ENCODE assay signal across 26 cellular contexts in the genomic region with DNA sequence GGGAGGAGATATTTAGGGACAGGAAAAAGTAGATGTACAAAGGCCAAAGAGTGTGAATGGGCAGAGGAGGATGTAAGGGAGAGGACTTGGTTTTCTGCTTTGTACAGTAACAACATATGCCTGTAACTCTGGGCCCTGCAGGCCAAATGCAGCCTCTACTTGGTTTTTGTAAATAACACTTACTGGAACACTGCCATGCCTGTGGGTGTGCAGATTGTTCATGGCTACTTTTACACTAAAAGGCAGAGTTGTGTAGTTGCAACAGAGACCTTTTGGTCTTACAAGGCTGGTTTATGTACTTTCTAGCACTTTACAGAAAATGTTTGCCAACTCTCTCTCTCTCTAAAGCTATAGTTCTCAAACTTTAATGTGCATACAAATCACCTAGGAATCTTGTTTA.
DNase-seq lines count a peak whose midpoint lies in the region; ATAC-seq and TF ChIP-seq lines count a peak whose summit lies in the region.
"Had no signal": no experiment of that assay in that cellular context is flagged by ENCODE, and none has a peak within 500 bp of the region (broad histone marks: within the 10 kb centered on the region; RNA-seq: fewer than 3 reads in every experiment).

No MANE protein-coding gene starts in this region.

- no peak for ATAC-seq in activated CD8-positive, alpha-beta memory T cell treated with anti-CD3 and anti-CD28 coated beads, Interleukin-2, amount 10 ng/mL, durations not matched to agents 7 days and 5 days
- ATAC-seq: GM12878, K562 had no signal

- in situ Hi-C loops in GM13976 (cut with MboI; ENCODE audit: low sequenced_read_pairs, unreplicated experiment), result no loop called here

- DNase-seq in EH (ENCODE audit: low read depth) (peak; percentile 38), H4 (ENCODE audit: low spot score) (peak; percentile 28), RPMI7951 (ENCODE audit: low read depth) (peak; percentile 48), foreskin fibroblast (peak; percentile 53 to 72), cerebellar cortex (ENCODE audit: low spot score) (no peak), GM13976 (ENCODE audit: low spot score) (no peak), hypothalamus (lab: John Stamatoyannopoulos, UW) (no peak)
- no peak for DNase-seq in activated CD8-positive, alpha-beta memory T cell treated with anti-CD3 and anti-CD28 coated beads, Interleukin-2, amount 10 ng/mL, durations not matched to agents 7 days and 5 days
- DNase-seq: AML-193; CD4-positive, alpha-beta T cell; GDM1; H7; HFFc6; Kasumi-1; NCI-H1048; NCI-H1417; NCI-H1694; NCI-H2029 treated with DMSO at 0.1 percent for 48 hours; NCI-H446 treated with DMSO at 0.1 percent for 48 hours; NCI-H526; NCI-H82; SIG-M5 had no signal

- H3K4me3 Mint-ChIP-seq in activated CD8-positive, alpha-beta memory T cell treated with anti-CD3 and anti-CD28 coated beads, Interleukin-2, amount 10 ng/mL, durations not matched to agents 7 days and 5 days, result no peak overlapping the region
- H3K4me3 Mint-ChIP-seq: CD4-positive, alpha-beta T cell; HFFc6 had no signal

- H3K36me3 Mint-ChIP-seq in activated CD8-positive, alpha-beta memory T cell treated with anti-CD3 and anti-CD28 coated beads, Interleukin-2, amount 10 ng/mL, durations not matched to agents 7 days and 5 days, result no peaks in the 10 kb centered on the region

- CTCF ChIA-PET in activated CD8-positive, alpha-beta memory T cell treated with anti-CD3 and anti-CD28 coated beads, Interleukin-2, amount 10 ng/mL, durations not matched to agents 7 days and 5 days (lab: Charles Lee), result no interaction called here

- H3K9me3 Mint-ChIP-seq in activated CD8-positive, alpha-beta memory T cell treated with anti-CD3 and anti-CD28 coated beads, Interleukin-2, amount 10 ng/mL, durations not matched to agents 7 days and 5 days (ENCODE audit: low read depth), result no peaks in the 10 kb centered on the region
- H3K9me3 Mint-ChIP-seq: CD4-positive, alpha-beta T cell; HFFc6 had no signal

- no peak for TF ChIP-seq CTCF in foreskin fibroblast (IDR thresholded peaks at IDR 0.05; ENCODE audit: low read depth, low read length)
- TF ChIP-seq CTCF in GM13976 (IDR thresholded peaks at IDR 0.05; ENCODE audit: borderline replicate concordance, control extremely low read depth, extremely low read depth, insufficient read depth, missing control alignments), result no peak

- no peaks in the 10 kb centered on the region for H3K4me1 Mint-ChIP-seq in activated CD8-positive, alpha-beta memory T cell treated with anti-CD3 and anti-CD28 coated beads, Interleukin-2, amount 10 ng/mL, durations not matched to agents 7 days and 5 days

- no peak overlapping the region for H3K27ac Mint-ChIP-seq in activated CD8-positive, alpha-beta memory T cell treated with anti-CD3 and anti-CD28 coated beads, Interleukin-2, amount 10 ng/mL, durations not matched to agents 7 days and 5 days
- H3K27ac Mint-ChIP-seq: CD4-positive, alpha-beta T cell; HFFc6 had no signal

- no peak overlapping the region for H3K4me3 ChIP-seq in foreskin fibroblast (ENCODE audit: low read depth in 1 of 2, low read length in 2 of 2)
- H3K4me3 ChIP-seq: BLaER1 treated with 17β-estradiol and CSF1 and Interleukin-3, amounts not matched to agents 10 nM and 100 nM; GM12878; K562; SK-N-MC had no signal

- peaks cover 10% of the 10 kb centered on the region for H3K27me3 Mint-ChIP-seq in activated CD8-positive, alpha-beta memory T cell treated with anti-CD3 and anti-CD28 coated beads, Interleukin-2, amount 10 ng/mL, durations not matched to agents 7 days and 5 days

Comparison
In these comparisons a context has a peak if more than half of its experiments do, and no peak if none do; other contexts are left out.
1. DNase-seq: peak in EH (single experiment), H4 (single experiment), RPMI7951 (single experiment) and foreskin fibroblast (2 of 2); none in cerebellar cortex (single experiment), GM13976 (single experiment), hypothalamus (0 of 51) and activated CD8-positive, alpha-beta memory T cell treated with anti-CD3 and anti-CD28 coated beads, Interleukin-2, amount 10 ng/mL, durations not matched to agents 7 days and 5 days (single experiment).